ENCODE assay signal across 1 cellular context in the genomic region with DNA sequence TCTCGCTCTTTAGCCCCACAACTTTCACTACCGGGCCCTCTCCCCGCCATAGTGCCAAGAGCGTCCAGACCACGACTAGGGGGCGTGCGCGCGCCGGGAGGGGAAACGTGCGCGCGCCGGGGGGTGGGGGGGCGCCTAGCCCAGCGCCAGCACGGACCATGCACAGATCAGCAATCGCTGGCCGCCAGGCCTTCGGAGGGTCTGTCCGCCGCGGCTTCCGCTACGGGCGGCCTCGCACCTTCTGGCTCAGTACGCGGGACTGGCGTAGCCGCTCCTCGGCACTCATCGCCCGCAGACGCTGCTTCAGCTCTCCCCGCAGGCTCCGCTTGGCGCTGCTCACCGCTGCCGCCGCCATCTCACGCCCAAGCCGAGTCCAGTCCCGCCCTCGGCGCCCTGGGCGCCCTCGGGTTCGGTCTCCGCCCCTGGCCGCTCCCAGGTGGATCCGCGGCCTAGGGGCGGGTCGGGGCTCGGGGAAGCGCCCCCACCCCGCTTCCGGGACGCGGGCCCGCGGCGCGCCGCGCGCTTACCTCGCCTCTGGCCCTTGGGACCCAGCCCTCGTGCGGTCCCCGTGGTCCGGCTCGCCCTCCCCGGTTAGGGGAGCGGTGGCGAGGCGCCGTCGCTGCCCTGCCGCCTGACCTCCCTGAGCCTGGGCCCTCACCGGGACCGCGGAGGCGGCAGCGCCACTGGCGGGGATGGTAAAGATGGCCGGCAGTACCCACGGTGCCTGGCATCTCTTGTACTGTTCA.
TF ChIP-seq lines count a peak whose summit lies in the region.

A gene (minus strand): TSS at position 381 of the 746 bp plus-strand sequence. CDS start 26 bp downstream, at position 355.

TF ChIP-seq in K562, 482 proteins besides CTCF, POLR2A, EP300 and RAD21 (continued from another document and continues in another):
- TF ChIP-seq HDAC6 (IDR thresholded peaks at IDR 0.05; ENCODE audit: low read depth, low read length) (no peak), THRAP3 (IDR thresholded peaks at IDR 0.05; ENCODE audit: borderline replicate concordance) (no peak), RBM14 (IDR thresholded peaks at IDR 0.05; ENCODE audit: borderline replicate concordance, insufficient read depth, low read depth, low read length) (0 out of 2 replicates have a peak, but pooled peaks have one; percentile 38), ZNF696 (CRISPR knock-in tag; conservative IDR thresholded peaks at IDR 0.05) (no peak), SOX6 (IDR thresholded peaks at IDR 0.05) (peak; percentile 21; the same call in 1 of the 2 replicates), BMI1 (IDR thresholded peaks at IDR 0.05; ENCODE audit: low read length) (no peak), ZFP30 (CRISPR knock-in tag; IDR thresholded peaks at IDR 0.05; ENCODE audit: borderline replicate concordance) (no peak), ETV1 (tag; conservative IDR thresholded peaks at IDR 0.05; ENCODE audit: low read depth) (0 out of 2 replicates have a peak, but pooled peaks have one; percentile 17), ZKSCAN8 (CRISPR knock-in tag; IDR thresholded peaks at IDR 0.05) (no peak), CBFA2T3 (IDR thresholded peaks at IDR 0.05) (peak; percentile 9; the same call in 1 of the 2 replicates), RHOXF2B (CRISPR knock-in tag; conservative IDR thresholded peaks at IDR 0.05) (no peak), CBX2 (IDR thresholded peaks at IDR 0.05; ENCODE audit: insufficient read depth, low read length, poor library complexity, severe bottlenecking) (no peak), ZFX (CRISPR knock-in tag; IDR thresholded peaks at IDR 0.05) (peak; percentile 96), SP1 (CRISPR knock-in tag; IDR thresholded peaks at IDR 0.05) (peak; percentile 67), ZBED1 (IDR thresholded peaks at IDR 0.05) (0 out of 2 replicates have a peak, but pooled peaks have one; percentile 14), ZBTB7A (IDR thresholded peaks at IDR 0.05; ENCODE audit: borderline replicate concordance, control insufficient read depth, low read depth, low read length) (peak; percentile 83; the same call in 1 of the 2 replicates), XRCC5 (IDR thresholded peaks at IDR 0.05; ENCODE audit: low read depth, low read length) (0 out of 2 replicates have a peak, but pooled peaks have one; percentile 34), CXXC5 (CRISPR knock-in tag; IDR thresholded peaks at IDR 0.05) (peak; percentile 88), ATF1 (CRISPR knock-in tag; IDR thresholded peaks at IDR 0.05) (no peak), ATF1 (tag; IDR thresholded peaks at IDR 0.05) (peak; percentile 55; the same call in 1 of the 2 replicates), ATF7 (IDR thresholded peaks at IDR 0.05) (peak; percentile 76), ZNF75A (CRISPR knock-in tag; IDR thresholded peaks at IDR 0.05) (peak; percentile 54; the same call in 1 of the 2 replicates), ZNF124 (CRISPR knock-in tag; IDR thresholded peaks at IDR 0.05) (peak; percentile 82; the same call in 1 of the 2 replicates), ZNF212 (CRISPR knock-in tag; IDR thresholded peaks at IDR 0.05) (no peak), ZC3H4 (CRISPR knock-in tag; IDR thresholded peaks at IDR 0.05; ENCODE audit: borderline replicate concordance) (peak; percentile 53; the same call in 1 of the 2 replicates), TAF9B (IDR thresholded peaks at IDR 0.05; ENCODE audit: partially characterized antibody) (peak; percentile 82), EP400 (IDR thresholded peaks at IDR 0.05) (peak; percentile 95), BHLHE40 (IDR thresholded peaks at IDR 0.05; ENCODE audit: low read length) (peak; percentile 70), SIN3A (IDR thresholded peaks at IDR 0.05; ENCODE audit: borderline replicate concordance in 2 of 2, control insufficient read depth in 1 of 2, low read depth in 2 of 2, low read length in 2 of 2) (0 out of 4 replicates have a peak, but pooled peaks of 1 of the 2 experiments have one; percentile 67), HDAC3 (IDR thresholded peaks at IDR 0.05; ENCODE audit: borderline replicate concordance, partially characterized antibody) (no peak), MYBL2 (IDR thresholded peaks at IDR 0.05; ENCODE audit: low read depth) (no peak), MYBL2 (CRISPR knock-in tag; IDR thresholded peaks at IDR 0.05; ENCODE audit: borderline replicate concordance) (no peak), MCM5 (IDR thresholded peaks at IDR 0.05; ENCODE audit: low read depth) (no peak), MBD2 (IDR thresholded peaks at IDR 0.05; ENCODE audit: borderline replicate concordance, low read depth) (peak; percentile 78; the same call in 1 of the 2 replicates)
- TF ChIP-seq, protein P1, sequence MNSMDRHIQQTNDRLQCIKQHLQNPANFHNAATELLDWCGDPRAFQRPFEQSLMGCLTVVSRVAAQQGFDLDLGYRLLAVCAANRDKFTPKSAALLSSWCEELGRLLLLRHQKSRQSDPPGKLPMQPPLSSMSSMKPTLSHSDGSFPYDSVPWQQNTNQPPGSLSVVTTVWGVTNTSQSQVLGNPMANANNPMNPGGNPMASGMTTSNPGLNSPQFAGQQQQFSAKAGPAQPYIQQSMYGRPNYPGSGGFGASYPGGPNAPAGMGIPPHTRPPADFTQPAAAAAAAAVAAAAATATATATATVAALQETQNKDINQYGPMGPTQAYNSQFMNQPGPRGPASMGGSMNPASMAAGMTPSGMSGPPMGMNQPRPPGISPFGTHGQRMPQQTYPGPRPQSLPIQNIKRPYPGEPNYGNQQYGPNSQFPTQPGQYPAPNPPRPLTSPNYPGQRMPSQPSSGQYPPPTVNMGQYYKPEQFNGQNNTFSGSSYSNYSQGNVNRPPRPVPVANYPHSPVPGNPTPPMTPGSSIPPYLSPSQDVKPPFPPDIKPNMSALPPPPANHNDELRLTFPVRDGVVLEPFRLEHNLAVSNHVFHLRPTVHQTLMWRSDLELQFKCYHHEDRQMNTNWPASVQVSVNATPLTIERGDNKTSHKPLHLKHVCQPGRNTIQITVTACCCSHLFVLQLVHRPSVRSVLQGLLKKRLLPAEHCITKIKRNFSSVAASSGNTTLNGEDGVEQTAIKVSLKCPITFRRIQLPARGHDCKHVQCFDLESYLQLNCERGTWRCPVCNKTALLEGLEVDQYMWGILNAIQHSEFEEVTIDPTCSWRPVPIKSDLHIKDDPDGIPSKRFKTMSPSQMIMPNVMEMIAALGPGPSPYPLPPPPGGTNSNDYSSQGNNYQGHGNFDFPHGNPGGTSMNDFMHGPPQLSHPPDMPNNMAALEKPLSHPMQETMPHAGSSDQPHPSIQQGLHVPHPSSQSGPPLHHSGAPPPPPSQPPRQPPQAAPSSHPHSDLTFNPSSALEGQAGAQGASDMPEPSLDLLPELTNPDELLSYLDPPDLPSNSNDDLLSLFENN (IDR thresholded peaks at IDR 0.05; ENCODE audit: low read depth in 2 of 2, low read length in 2 of 2): peak in 1 of 2 experiments; percentile 55; a peak in 1 of 4 replicates
- TF ChIP-seq, protein P2, sequence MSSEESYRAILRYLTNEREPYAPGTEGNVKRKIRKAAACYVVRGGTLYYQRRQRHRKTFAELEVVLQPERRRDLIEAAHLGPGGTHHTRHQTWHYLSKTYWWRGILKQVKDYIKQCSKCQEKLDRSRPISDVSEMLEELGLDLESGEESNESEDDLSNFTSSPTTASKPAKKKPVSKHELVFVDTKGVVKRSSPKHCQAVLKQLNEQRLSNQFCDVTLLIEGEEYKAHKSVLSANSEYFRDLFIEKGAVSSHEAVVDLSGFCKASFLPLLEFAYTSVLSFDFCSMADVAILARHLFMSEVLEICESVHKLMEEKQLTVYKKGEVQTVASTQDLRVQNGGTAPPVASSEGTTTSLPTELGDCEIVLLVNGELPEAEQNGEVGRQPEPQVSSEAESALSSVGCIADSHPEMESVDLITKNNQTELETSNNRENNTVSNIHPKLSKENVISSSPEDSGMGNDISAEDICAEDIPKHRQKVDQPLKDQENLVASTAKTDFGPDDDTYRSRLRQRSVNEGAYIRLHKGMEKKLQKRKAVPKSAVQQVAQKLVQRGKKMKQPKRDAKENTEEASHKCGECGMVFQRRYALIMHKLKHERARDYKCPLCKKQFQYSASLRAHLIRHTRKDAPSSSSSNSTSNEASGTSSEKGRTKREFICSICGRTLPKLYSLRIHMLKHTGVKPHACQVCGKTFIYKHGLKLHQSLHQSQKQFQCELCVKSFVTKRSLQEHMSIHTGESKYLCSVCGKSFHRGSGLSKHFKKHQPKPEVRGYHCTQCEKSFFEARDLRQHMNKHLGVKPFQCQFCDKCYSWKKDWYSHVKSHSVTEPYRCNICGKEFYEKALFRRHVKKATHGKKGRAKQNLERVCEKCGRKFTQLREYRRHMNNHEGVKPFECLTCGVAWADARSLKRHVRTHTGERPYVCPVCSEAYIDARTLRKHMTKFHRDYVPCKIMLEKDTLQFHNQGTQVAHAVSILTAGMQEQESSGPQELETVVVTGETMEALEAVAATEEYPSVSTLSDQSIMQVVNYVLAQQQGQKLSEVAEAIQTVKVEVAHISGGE (CRISPR knock-in tag; IDR thresholded peaks at IDR 0.05): peak in 2 of 3 experiments; percentile 31 to 72; a peak in 3 of 6 replicates
- TF ChIP-seq, protein P3, sequence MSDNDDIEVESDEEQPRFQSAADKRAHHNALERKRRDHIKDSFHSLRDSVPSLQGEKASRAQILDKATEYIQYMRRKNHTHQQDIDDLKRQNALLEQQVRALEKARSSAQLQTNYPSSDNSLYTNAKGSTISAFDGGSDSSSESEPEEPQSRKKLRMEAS (CRISPR knock-in tag; IDR thresholded peaks at IDR 0.05): peak; percentile 94
- TF ChIP-seq, protein P4, sequence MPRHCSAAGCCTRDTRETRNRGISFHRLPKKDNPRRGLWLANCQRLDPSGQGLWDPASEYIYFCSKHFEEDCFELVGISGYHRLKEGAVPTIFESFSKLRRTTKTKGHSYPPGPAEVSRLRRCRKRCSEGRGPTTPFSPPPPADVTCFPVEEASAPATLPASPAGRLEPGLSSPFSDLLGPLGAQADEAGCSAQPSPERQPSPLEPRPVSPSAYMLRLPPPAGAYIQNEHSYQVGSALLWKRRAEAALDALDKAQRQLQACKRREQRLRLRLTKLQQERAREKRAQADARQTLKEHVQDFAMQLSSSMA (CRISPR knock-in tag; IDR thresholded peaks at IDR 0.05): no peak
- TF ChIP-seq, protein P5, sequence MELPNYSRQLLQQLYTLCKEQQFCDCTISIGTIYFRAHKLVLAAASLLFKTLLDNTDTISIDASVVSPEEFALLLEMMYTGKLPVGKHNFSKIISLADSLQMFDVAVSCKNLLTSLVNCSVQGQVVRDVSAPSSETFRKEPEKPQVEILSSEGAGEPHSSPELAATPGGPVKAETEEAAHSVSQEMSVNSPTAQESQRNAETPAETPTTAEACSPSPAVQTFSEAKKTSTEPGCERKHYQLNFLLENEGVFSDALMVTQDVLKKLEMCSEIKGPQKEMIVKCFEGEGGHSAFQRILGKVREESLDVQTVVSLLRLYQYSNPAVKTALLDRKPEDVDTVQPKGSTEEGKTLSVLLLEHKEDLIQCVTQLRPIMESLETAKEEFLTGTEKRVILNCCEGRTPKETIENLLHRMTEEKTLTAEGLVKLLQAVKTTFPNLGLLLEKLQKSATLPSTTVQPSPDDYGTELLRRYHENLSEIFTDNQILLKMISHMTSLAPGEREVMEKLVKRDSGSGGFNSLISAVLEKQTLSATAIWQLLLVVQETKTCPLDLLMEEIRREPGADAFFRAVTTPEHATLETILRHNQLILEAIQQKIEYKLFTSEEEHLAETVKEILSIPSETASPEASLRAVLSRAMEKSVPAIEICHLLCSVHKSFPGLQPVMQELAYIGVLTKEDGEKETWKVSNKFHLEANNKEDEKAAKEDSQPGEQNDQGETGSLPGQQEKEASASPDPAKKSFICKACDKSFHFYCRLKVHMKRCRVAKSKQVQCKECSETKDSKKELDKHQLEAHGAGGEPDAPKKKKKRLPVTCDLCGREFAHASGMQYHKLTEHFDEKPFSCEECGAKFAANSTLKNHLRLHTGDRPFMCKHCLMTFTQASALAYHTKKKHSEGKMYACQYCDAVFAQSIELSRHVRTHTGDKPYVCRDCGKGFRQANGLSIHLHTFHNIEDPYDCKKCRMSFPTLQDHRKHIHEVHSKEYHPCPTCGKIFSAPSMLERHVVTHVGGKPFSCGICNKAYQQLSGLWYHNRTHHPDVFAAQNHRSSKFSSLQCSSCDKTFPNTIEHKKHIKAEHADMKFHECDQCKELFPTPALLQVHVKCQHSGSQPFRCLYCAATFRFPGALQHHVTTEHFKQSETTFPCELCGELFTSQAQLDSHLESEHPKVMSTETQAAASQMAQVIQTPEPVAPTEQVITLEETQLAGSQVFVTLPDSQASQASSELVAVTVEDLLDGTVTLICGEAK (IDR thresholded peaks at IDR 0.05): peak; percentile 59
- TF ChIP-seq, protein P5 (CRISPR knock-in tag; IDR thresholded peaks at IDR 0.05): no peak
- TF ChIP-seq, protein P6, sequence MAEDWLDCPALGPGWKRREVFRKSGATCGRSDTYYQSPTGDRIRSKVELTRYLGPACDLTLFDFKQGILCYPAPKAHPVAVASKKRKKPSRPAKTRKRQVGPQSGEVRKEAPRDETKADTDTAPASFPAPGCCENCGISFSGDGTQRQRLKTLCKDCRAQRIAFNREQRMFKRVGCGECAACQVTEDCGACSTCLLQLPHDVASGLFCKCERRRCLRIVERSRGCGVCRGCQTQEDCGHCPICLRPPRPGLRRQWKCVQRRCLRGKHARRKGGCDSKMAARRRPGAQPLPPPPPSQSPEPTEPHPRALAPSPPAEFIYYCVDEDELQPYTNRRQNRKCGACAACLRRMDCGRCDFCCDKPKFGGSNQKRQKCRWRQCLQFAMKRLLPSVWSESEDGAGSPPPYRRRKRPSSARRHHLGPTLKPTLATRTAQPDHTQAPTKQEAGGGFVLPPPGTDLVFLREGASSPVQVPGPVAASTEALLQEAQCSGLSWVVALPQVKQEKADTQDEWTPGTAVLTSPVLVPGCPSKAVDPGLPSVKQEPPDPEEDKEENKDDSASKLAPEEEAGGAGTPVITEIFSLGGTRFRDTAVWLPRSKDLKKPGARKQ (CRISPR knock-in tag; IDR thresholded peaks at IDR 0.05): no peak
